ENCODE assay signal across 14 cellular contexts in the genomic region with DNA sequence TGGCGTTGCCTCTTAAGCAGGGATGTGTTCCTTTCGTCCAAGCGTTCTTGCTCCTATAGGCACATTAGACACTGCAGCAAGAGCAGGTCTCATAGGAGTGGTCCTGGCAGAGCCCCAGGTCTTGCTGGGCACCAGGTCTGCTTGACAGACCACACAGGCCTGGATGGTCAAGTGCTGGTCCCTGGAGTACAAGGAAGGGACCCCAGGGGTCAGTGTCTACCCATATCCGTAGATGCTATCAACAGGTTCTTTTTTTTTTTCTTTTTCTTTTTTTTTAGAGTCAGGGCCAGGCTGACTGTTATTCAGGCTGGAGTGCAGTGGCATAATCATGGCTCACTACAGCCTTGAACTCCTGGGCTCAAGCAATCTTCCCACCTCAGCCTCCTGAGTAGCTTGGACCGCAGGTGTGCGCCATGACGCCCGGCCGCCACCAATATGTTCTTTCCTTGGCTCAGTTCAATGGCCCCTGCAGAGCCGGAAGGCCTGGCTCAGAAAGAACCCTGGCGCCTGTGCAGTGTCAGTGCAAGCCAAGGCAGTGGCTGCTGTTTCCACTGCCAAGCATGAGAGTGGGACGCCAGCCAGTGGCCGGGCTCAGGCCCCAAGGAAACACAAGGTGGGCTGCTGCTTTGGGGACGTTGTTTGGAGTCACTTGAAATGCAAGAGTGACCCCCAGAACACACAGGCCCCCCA. TPM values are rescaled to one million over a fixed set of nuclear protein-coding genes. Genes with fewer than 3 reads are reported as not detected.
DNase-seq lines count a peak whose midpoint lies in the region; ATAC-seq, FAIRE-seq and TF ChIP-seq lines count a peak whose summit lies in the region.
"Had no signal": no experiment of that assay in that cellular context is flagged by ENCODE, and none has a peak within 500 bp of the region (broad histone marks: within the 10 kb centered on the region; RNA-seq: fewer than 3 reads in every experiment).

No MANE protein-coding gene starts in this region.

- FAIRE-seq in pancreas (lab: Jason Lieb, UNC), result no peak

- H3K9me3 ChIP-seq in prostate gland (no peaks in the 10 kb centered on the region), pancreas (no peaks in the 10 kb centered on the region)
- H3K9me3 ChIP-seq: stomach had no signal

- ATAC-seq in pancreas (no peak), GM18868 (IDR thresholded peaks at IDR 0.05; ENCODE audit: unreplicated experiment) (no peak)

- H3K36me3 ChIP-seq in prostate gland (no peaks in the 10 kb centered on the region), pancreas (no peaks in the 10 kb centered on the region)
- H3K36me3 ChIP-seq: stomach had no signal

- DNase-seq in GM12864 (ENCODE audit: low read depth) (no peak), NCI-H446 (lab: John Stamatoyannopoulos, UW) (peak; percentile 73 to 89), fibroblast of villous mesenchyme (ENCODE audit: low read depth) (no peak), prostate gland (ENCODE audit: low spot score) (peak; percentile 19), hepatic stellate cell (ENCODE audit: low spot score) (no peak), pancreas (no peak), AG20443 (ENCODE audit: low spot score) (no peak)
- DNase-seq: EL, NCI-H2171, stomach had no signal

- intact Hi-C loops in prostate gland (cut with DNase I) (no loop called here), pancreas (cut with DNase I) (no loop called here)

- H3K27ac ChIP-seq in prostate gland, result no peak overlapping the region
- no peak overlapping the region for H3K27ac ChIP-seq in pancreas
- H3K27ac ChIP-seq: SK-N-MC had no signal

- TF ChIP-seq CTCF in GM12864 (IDR thresholded peaks at IDR 0.05; ENCODE audit: low read depth, low read length, missing control alignments) (peak; percentile 26), fibroblast of villous mesenchyme (IDR thresholded peaks at IDR 0.05; ENCODE audit: insufficient read depth, low read depth, low read length) (peak; percentile 10), prostate gland (IDR thresholded peaks at IDR 0.05) (no peak), pancreas (IDR thresholded peaks at IDR 0.05) (no peak)

- TF ChIP-seq POLR2A in prostate gland (IDR thresholded peaks at IDR 0.05), result no peak

- WGBS in prostate gland, result 43% methylated on average over 14 of the region's 14 CpGs
- WGBS in pancreas, 2 donors, result 75 to 76% methylated on average over 14 of the region's 14 CpGs

- H3K27me3 ChIP-seq in prostate gland (replicated peaks; ENCODE audit: insufficient read depth) (no peaks in the 10 kb centered on the region), pancreas (no peaks in the 10 kb centered on the region)

- no peak overlapping the region for H3K4me3 ChIP-seq in GM12864 (ENCODE audit: low read depth, low read length)
- no peak overlapping the region for H3K4me3 ChIP-seq in fibroblast of villous mesenchyme (ENCODE audit: low read depth, low read length)
- no peak overlapping the region for H3K4me3 ChIP-seq in prostate gland
- no peak overlapping the region for H3K4me3 ChIP-seq in pancreas
- H3K4me3 ChIP-seq: lung, SK-N-MC, stomach had no signal

- no peaks in the 10 kb centered on the region for H3K4me1 ChIP-seq in prostate gland (replicated peaks)
- H3K4me1 ChIP-seq in pancreas, result no peaks in the 10 kb centered on the region

RNA-seq across cellular contexts. Expression of a gene that starts 10.0 kb away (rescaled TPM):
- total RNA-seq in fibroblast of villous mesenchyme (under 0.01 and 0.86 TPM in 2 replicates), prostate gland (1 to 10 TPM in 1 of 2 donors, under 1 TPM in 1; 0.32 to 4.7 TPM), pancreas (under 1 TPM in 5 of 6 donors, not detected in 1; 0.08 to 0.72 (median 0.25) TPM)
- polyA plus RNA-seq in pancreas, result under 1 TPM; 0.14 to 0.72 TPM
- total RNA-seq: bronchial epithelial cell had no signal

RNA-seq across cellular contexts. Expression of a gene that starts 33.8 kb away (rescaled TPM):
- 32.0 and 34.8 TPM in 2 replicates for total RNA-seq in fibroblast of villous mesenchyme
- total RNA-seq in prostate gland, result 10 to 100 TPM; 35.6 to 84.3 TPM
- total RNA-seq in pancreas, result 10 to 100 TPM in 5 of 6 donors, 1 to 10 TPM in 1; 9.3 to 17.8 (median 12.3) TPM
- polyA plus RNA-seq in pancreas, result 10 to 100 TPM; 48.4 to 59.1 TPM

Comparison
In these comparisons a context has a peak if more than half of its experiments do, and no peak if none do; other contexts are left out.
1. DNase-seq: peak in NCI-H446 (2 of 2) and prostate gland (single experiment); none in GM12864 (single experiment), fibroblast of villous mesenchyme (single experiment), hepatic stellate cell (single experiment), pancreas (0 of 6) and AG20443 (single experiment).
2. CTCF ChIP-seq: peak in GM12864 (single experiment) and fibroblast of villous mesenchyme (single experiment); none in prostate gland (0 of 4) and pancreas (0 of 4).